ENCODE assay signal across 17 cellular contexts in genomic region chr6:5192135-5192794, GRCh38.
A peak's percentile ranks its signal among the peaks of the same experiment; 100 is the strongest.
DNase-seq lines count a peak whose midpoint lies in the region; FAIRE-seq and TF ChIP-seq lines count a peak whose summit lies in the region.
"Had no signal": no experiment of that assay in that cellular context is flagged by ENCODE, and none has a peak within 500 bp of the region (broad histone marks: within the 10 kb centered on the region; RNA-seq: fewer than 3 reads in every experiment).

No MANE protein-coding gene starts in this region.

- no peak for FAIRE-seq in HTR-8/SVneo (lab: Jason Lieb, UNC)
- FAIRE-seq: A204.1, H54 had no signal

- no peaks in the 10 kb centered on the region for H3K27me3 ChIP-seq in BLaER1 treated with 17β-estradiol and CSF1 and Interleukin-3, amounts not matched to agents 10 nM and 100 nM
- H3K27me3 ChIP-seq: Peyer's patch, SJSA1 had no signal

- no peak overlapping the region for H3K4me3 ChIP-seq in BLaER1 treated with 17β-estradiol and CSF1 and Interleukin-3, amounts not matched to agents 10 nM and 100 nM
- no peak overlapping the region for H3K4me3 ChIP-seq in choroid plexus epithelial cell (ENCODE audit: low read depth, low read length)
- H3K4me3 ChIP-seq: Peyer's patch, SJSA1 had no signal

- H3K4me3 Mint-ChIP-seq in HFFc6 (no peak overlapping the region), osteocyte (ENCODE audit: unreplicated experiment) (no peak overlapping the region)
- H3K4me3 Mint-ChIP-seq: IgD-negative memory B cell had no signal

- 0 out of 22 replicates have a peak overlapping the region, but pooled peaks of 1 of the 11 experiments have one; percentile 12 for H3K27ac ChIP-seq in BLaER1 treated with 17β-estradiol and CSF1 and Interleukin-3, amounts not matched to agents 10 nM and 100 nM
- H3K27ac ChIP-seq: Peyer's patch had no signal

- peak overlapping the region; percentile 77; the same call in 1 of the 2 replicates for H3K27ac Mint-ChIP-seq in HFFc6
- peak overlapping the region; percentile 79 for H3K27ac Mint-ChIP-seq in osteocyte (ENCODE audit: unreplicated experiment)
- H3K27ac Mint-ChIP-seq: IgD-negative memory B cell had no signal

- no peak for TF ChIP-seq CTCF in HFFc6 (IDR thresholded peaks at IDR 0.05)
- TF ChIP-seq CTCF in choroid plexus epithelial cell (conservative IDR thresholded peaks at IDR 0.05; ENCODE audit: low read depth, low read length), result no peak
- no peak for TF ChIP-seq CTCF in osteocyte (IDR thresholded peaks at IDR 0.05)

- peaks cover 12 to 17% (median 14%) of the 10 kb centered on the region in 10 experiments; a peak in 19 of 20 replicates for H3K4me1 ChIP-seq in BLaER1 treated with 17β-estradiol and CSF1 and Interleukin-3, amounts not matched to agents 10 nM and 100 nM
- H3K4me1 ChIP-seq: Peyer's patch had no signal

- H3K4me1 Mint-ChIP-seq in HFFc6 (ENCODE audit: low read depth) (peaks cover 34% of the 10 kb centered on the region), osteocyte (ENCODE audit: unreplicated experiment) (peaks cover 39% of the 10 kb centered on the region)

- H3K9me3 Mint-ChIP-seq in HFFc6 (no peaks in the 10 kb centered on the region), osteocyte (ENCODE audit: unreplicated experiment) (no peaks in the 10 kb centered on the region)
- H3K9me3 Mint-ChIP-seq: IgD-negative memory B cell had no signal

- H3K9me3 ChIP-seq in BLaER1 treated with 17β-estradiol and CSF1 and Interleukin-3, amounts not matched to agents 10 nM and 100 nM (replicated peaks in 1 of 11), result no peaks in the 10 kb centered on the region
- H3K9me3 ChIP-seq: Peyer's patch, SJSA1 had no signal

- H3K4me2 ChIP-seq in BLaER1 treated with 17β-estradiol and CSF1 and Interleukin-3, amounts not matched to agents 10 nM and 100 nM, result peak overlapping the region in 8 of 11 experiments; percentile 19 to 53 (median 38); a peak in 11 of 22 replicates

- H3K9ac ChIP-seq in BLaER1 treated with 17β-estradiol and CSF1 and Interleukin-3, amounts not matched to agents 10 nM and 100 nM, result no peak overlapping the region

- H4K20me1 ChIP-seq in BLaER1 treated with 17β-estradiol and CSF1 and Interleukin-3, amounts not matched to agents 10 nM and 100 nM, result peaks cover 0 to 48% (median 0%) of the 10 kb centered on the region in 11 experiments; a peak in 5 of 22 replicates

- no peak for DNase-seq in HFFc6
- DNase-seq in choroid plexus epithelial cell (ENCODE audit: low read depth), result peak; percentile 50
- no peak for DNase-seq in osteocyte (ENCODE audit: extremely low spot score, unreplicated experiment)
- no peak for DNase-seq in HTR-8/SVneo (ENCODE audit: insufficient read length, low spot score)
- DNase-seq in 8988T, result no peak
- no peak for DNase-seq in NCI-H748 (lab: John Stamatoyannopoulos, UW; ENCODE audit: unreplicated experiment)
- DNase-seq: DMS79, NCI-H1105 treated with DMSO at 0.1 percent for 48 hours, NCI-H2029 treated with DMSO at 0.1 percent for 48 hours, NCI-H345, NCI-H524 treated with DMSO at 0.1 percent for 48 hours, Peyer's patch had no signal

- H3K27me3 Mint-ChIP-seq in HFFc6 (ENCODE audit: insufficient read depth) (no peaks in the 10 kb centered on the region; the same call in 1 of the 2 replicates), osteocyte (ENCODE audit: unreplicated experiment) (no peaks in the 10 kb centered on the region)
- H3K27me3 Mint-ChIP-seq: IgD-negative memory B cell had no signal

- H3K36me3 Mint-ChIP-seq in HFFc6 (ENCODE audit: low read depth) (no peaks in the 10 kb centered on the region), osteocyte (ENCODE audit: unreplicated experiment) (no peaks in the 10 kb centered on the region)

- H3K36me3 ChIP-seq in BLaER1 treated with 17β-estradiol and CSF1 and Interleukin-3, amounts not matched to agents 10 nM and 100 nM, result peaks cover 0 to 33% (median 9%) of the 10 kb centered on the region in 11 experiments; a peak in 13 of 22 replicates
- H3K36me3 ChIP-seq: Peyer's patch, SJSA1 had no signal
